ENCODE assay signal across 1 cellular context in the genomic region with DNA sequence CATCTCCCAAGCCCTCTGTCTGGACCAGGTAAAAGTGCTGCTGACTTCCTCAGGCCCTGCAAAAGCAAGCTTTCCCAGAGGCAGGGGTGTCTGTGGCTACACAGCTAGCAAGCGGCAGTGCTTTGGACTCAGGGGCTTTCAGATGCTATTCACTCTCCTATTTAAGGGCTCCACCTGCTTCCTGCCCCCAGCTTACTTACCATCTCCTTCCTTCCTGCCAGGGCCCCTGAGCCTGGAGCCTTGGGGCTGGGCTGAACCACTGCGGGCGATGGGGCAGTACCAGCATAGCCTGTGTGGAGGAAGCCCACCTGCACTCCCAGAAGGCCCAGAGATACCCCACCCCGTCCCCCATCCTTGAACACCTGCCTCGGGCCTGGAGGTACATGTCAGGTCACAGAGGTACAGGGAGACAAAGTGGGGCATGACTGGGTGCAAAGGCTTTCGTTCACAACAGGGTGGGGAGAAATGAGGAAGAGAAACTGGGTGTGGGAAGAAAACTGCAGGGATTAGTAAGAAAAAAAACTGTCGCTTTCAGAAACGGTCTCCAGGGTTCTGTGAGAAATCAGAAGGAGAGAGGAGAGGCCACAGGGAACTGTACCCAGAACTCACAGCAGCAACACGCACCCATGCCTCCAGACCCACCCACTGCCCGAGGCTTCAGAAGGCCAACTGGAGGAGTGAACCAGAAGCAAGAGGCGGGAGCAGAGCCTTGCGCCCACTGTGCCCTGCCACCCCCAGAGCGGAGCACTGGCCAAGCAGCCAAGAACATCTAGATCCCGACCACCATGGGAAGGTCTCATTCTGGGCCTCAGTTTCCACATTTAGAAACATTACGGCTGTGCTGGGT.
A peak's percentile ranks its signal among the peaks of the same experiment; 100 is the strongest.
TF ChIP-seq lines count a peak whose summit lies in the region.

No MANE protein-coding gene starts in this region.

TF ChIP-seq in GM12878, 131 proteins besides CTCF, POLR2A, EP300 and RAD21 (continued from another document):
- TF ChIP-seq, protein P1, sequence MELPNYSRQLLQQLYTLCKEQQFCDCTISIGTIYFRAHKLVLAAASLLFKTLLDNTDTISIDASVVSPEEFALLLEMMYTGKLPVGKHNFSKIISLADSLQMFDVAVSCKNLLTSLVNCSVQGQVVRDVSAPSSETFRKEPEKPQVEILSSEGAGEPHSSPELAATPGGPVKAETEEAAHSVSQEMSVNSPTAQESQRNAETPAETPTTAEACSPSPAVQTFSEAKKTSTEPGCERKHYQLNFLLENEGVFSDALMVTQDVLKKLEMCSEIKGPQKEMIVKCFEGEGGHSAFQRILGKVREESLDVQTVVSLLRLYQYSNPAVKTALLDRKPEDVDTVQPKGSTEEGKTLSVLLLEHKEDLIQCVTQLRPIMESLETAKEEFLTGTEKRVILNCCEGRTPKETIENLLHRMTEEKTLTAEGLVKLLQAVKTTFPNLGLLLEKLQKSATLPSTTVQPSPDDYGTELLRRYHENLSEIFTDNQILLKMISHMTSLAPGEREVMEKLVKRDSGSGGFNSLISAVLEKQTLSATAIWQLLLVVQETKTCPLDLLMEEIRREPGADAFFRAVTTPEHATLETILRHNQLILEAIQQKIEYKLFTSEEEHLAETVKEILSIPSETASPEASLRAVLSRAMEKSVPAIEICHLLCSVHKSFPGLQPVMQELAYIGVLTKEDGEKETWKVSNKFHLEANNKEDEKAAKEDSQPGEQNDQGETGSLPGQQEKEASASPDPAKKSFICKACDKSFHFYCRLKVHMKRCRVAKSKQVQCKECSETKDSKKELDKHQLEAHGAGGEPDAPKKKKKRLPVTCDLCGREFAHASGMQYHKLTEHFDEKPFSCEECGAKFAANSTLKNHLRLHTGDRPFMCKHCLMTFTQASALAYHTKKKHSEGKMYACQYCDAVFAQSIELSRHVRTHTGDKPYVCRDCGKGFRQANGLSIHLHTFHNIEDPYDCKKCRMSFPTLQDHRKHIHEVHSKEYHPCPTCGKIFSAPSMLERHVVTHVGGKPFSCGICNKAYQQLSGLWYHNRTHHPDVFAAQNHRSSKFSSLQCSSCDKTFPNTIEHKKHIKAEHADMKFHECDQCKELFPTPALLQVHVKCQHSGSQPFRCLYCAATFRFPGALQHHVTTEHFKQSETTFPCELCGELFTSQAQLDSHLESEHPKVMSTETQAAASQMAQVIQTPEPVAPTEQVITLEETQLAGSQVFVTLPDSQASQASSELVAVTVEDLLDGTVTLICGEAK (IDR thresholded peaks at IDR 0.05; ENCODE audit: borderline replicate concordance) = no peak
- TF ChIP-seq BRCA1 (IDR thresholded peaks at IDR 0.05; ENCODE audit: low read depth, low read length) (no peak), CUX1 (IDR thresholded peaks at IDR 0.05; ENCODE audit: insufficient replicate concordance, low read depth, low read length) (peak; percentile 91), ATF7 (IDR thresholded peaks at IDR 0.05; ENCODE audit: low read depth) (peak; percentile 83), TCF12 (IDR thresholded peaks at IDR 0.05; ENCODE audit: low read depth, low read length) (peak; percentile 63; the same call in 1 of the 2 replicates), ZSCAN29 (IDR thresholded peaks at IDR 0.05) (no peak), FOXM1 (IDR thresholded peaks at IDR 0.05; ENCODE audit: low read depth, low read length) (peak; percentile 90), CBX3 (IDR thresholded peaks at IDR 0.05; ENCODE audit: borderline replicate concordance, low read depth) (no peak), ASH2L (IDR thresholded peaks at IDR 0.05; ENCODE audit: borderline replicate concordance, low read depth) (no peak), TARDBP (IDR thresholded peaks at IDR 0.05; ENCODE audit: borderline replicate concordance) (no peak; the same call in 1 of the 2 replicates), NFIC (IDR thresholded peaks at IDR 0.05; ENCODE audit: low read depth, low read length) (peak; percentile 95), EED (IDR thresholded peaks at IDR 0.05; ENCODE audit: low read depth) (peak; percentile 98), TBL1XR1 (IDR thresholded peaks at IDR 0.05; ENCODE audit: low read depth, low read length) (peak; percentile 84), WRNIP1 (IDR thresholded peaks at IDR 0.05; ENCODE audit: borderline replicate concordance, low read depth, low read length) (no peak), NFYA (IDR thresholded peaks at IDR 0.05; ENCODE audit: borderline replicate concordance, low read depth, low read length) (no peak), NR2C1 (IDR thresholded peaks at IDR 0.05) (no peak), SIX5 (IDR thresholded peaks at IDR 0.05; ENCODE audit: low read depth, low read length, severe bottlenecking) (no peak), TAF1 (IDR thresholded peaks at IDR 0.05; ENCODE audit: borderline replicate concordance, low read depth, low read length) (no peak; the same call in 1 of the 2 replicates), PKNOX1 (IDR thresholded peaks at IDR 0.05) (peak; percentile 58), ZNF592 (IDR thresholded peaks at IDR 0.05) (no peak; the same call in 1 of the 2 replicates), MEF2B (IDR thresholded peaks at IDR 0.05; ENCODE audit: partially characterized antibody, poor library complexity, severe bottlenecking) (peak; percentile 96), LARP7 (IDR thresholded peaks at IDR 0.05) (no peak), MEF2A (IDR thresholded peaks at IDR 0.05; ENCODE audit: insufficient read depth, low read depth, low read length) (no peak; the same call in 1 of the 2 replicates)
- TF ChIP-seq, protein P2, sequence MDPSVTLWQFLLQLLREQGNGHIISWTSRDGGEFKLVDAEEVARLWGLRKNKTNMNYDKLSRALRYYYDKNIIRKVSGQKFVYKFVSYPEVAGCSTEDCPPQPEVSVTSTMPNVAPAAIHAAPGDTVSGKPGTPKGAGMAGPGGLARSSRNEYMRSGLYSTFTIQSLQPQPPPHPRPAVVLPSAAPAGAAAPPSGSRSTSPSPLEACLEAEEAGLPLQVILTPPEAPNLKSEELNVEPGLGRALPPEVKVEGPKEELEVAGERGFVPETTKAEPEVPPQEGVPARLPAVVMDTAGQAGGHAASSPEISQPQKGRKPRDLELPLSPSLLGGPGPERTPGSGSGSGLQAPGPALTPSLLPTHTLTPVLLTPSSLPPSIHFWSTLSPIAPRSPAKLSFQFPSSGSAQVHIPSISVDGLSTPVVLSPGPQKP (IDR thresholded peaks at IDR 0.05; ENCODE audit: low read depth, low read length) = no peak
TF ChIP-seq in GM12878: peak in this region for 61.
